1 cellular context compared by ENCODE assay signal in genomic region chr10:131435760-131436448, GRCh38.
TF ChIP-seq lines count a peak whose summit lies in the region.

No MANE protein-coding gene starts in this region.

TF ChIP-seq in H1, 55 proteins besides CTCF, POLR2A, EP300 and RAD21 (continued from another document):
- TF ChIP-seq CHD7 (IDR thresholded peaks at IDR 0.05; ENCODE audit: insufficient replicate concordance, low read length), result no peak
- TF ChIP-seq BCL11A (IDR thresholded peaks at IDR 0.05; ENCODE audit: low read depth in 2 of 2, low read length in 2 of 2), result no peak
- TF ChIP-seq RFX5 (IDR thresholded peaks at IDR 0.05; ENCODE audit: borderline replicate concordance, low read depth, low read length), result no peak
- no peak for TF ChIP-seq CTBP2 (IDR thresholded peaks at IDR 0.05; ENCODE audit: borderline replicate concordance, insufficient read depth, insufficient read length, low read length)
- TF ChIP-seq MAX (IDR thresholded peaks at IDR 0.05), result no peak
- TF ChIP-seq CHD1 (IDR thresholded peaks at IDR 0.05; ENCODE audit: low read depth, low read length), result no peak
- TF ChIP-seq KDM1A (IDR thresholded peaks at IDR 0.05; ENCODE audit: borderline replicate concordance, low read length), result no peak
- no peak for TF ChIP-seq ZNF274 (IDR thresholded peaks at IDR 0.05; ENCODE audit: borderline replicate concordance, extremely low read depth, low read length)
- no peak for TF ChIP-seq HDAC2 (IDR thresholded peaks at IDR 0.05; ENCODE audit: borderline replicate concordance in 1 of 2, low read depth in 2 of 2, low read length in 2 of 2)
- TF ChIP-seq RXRA (IDR thresholded peaks at IDR 0.05; ENCODE audit: insufficient read depth, low read depth, low read length), result no peak
